Comparison of ENCODE assay signal across 17 cellular contexts in the genomic region with DNA sequence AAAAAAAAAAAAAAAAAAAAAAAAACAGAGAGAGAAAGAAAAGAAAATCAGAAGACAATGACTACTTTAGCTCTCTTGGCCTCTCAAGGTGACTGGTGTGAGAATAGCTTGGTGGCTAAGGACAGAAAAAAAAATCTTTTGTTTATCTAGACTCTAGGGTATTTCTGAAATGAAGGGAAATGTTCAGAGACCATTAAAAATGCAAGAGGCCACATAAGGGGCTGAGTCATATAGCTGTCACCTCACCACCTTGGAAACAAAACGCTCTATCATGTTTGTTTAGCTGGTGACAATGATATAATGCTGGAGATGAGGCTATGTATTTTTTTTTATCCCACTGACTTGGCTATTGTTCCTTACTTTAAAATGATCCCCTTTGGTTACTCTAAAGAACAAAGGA.
DNase-seq lines count a peak whose midpoint lies in the region; ATAC-seq and TF ChIP-seq lines count a peak whose summit lies in the region.
"Had no signal": no experiment of that assay in that cellular context is flagged by ENCODE, and none has a peak within 500 bp of the region (broad histone marks: within the 10 kb centered on the region; RNA-seq: fewer than 3 reads in every experiment).

No MANE protein-coding gene starts in this region.

- ATAC-seq in HG03565 (IDR thresholded peaks at IDR 0.05; ENCODE audit: unreplicated experiment) (peak; percentile 49), HG03108 (IDR thresholded peaks at IDR 0.05; ENCODE audit: unreplicated experiment) (no peak)
- ATAC-seq: GM23338, right lobe of liver had no signal

- no peaks in the 10 kb centered on the region for H3K36me3 ChIP-seq in kidney epithelial cell (ENCODE audit: control insufficient read depth, insufficient read depth, low read length)
- H3K36me3 ChIP-seq: right lobe of liver had no signal

- H3K4me3 ChIP-seq in GM12865 (ENCODE audit: low read depth, low read length), result no peak overlapping the region
- H3K4me3 ChIP-seq in kidney epithelial cell (ENCODE audit: low read depth, low read length), result no peak overlapping the region
- no peak overlapping the region for H3K4me3 ChIP-seq in coronary artery
- H3K4me3 ChIP-seq: GM23338, right lobe of liver had no signal

- in situ Hi-C loops in G401 (cut with HindIII; ENCODE audit: low sequenced_read_pairs), result no loop called here

- peak; percentile 36 for DNase-seq in GM12865 (ENCODE audit: low read depth)
- DNase-seq in OCI-M1 (lab: John Stamatoyannopoulos, UW), result peak; percentile 20
- peak; percentile 25 for DNase-seq in kidney epithelial cell (ENCODE audit: low read depth)
- no peak for DNase-seq in G401 (ENCODE audit: low spot score)
- no peak for DNase-seq in anterior cingulate cortex (lab: John Stamatoyannopoulos, UW)
- DNase-seq in coronary artery (ENCODE audit: low spot score), result no peak
- DNase-seq: activated CD8-positive, alpha-beta memory T cell treated with anti-CD3 and anti-CD28 coated beads, Interleukin-2, amount 50 U/mL, for 48 hours; activated naive CD8-positive, alpha-beta T cell treated with anti-CD3 and anti-CD28 coated beads, Interleukin-2, amount 10 ng/mL, durations not matched to agents 7 days and 5 days; CD4-positive, alpha-beta T cell; dermis blood vessel endothelial cell; naive B cell; right lobe of liver; SIG-M5 had no signal

- no peak overlapping the region for H3K27ac ChIP-seq in coronary artery
- H3K27ac ChIP-seq: right lobe of liver, VCaP had no signal

- no peaks in the 10 kb centered on the region for H3K27me3 ChIP-seq in kidney epithelial cell (ENCODE audit: control insufficient read depth, insufficient read depth, low read length)
- H3K27me3 ChIP-seq: right lobe of liver had no signal

- TF ChIP-seq CTCF in GM12865 (IDR thresholded peaks at IDR 0.05; ENCODE audit: insufficient read depth, low read depth, low read length, missing control alignments) (no peak), kidney epithelial cell (IDR thresholded peaks at IDR 0.05; ENCODE audit: insufficient read depth, low read length, poor library complexity, severe bottlenecking) (no peak), coronary artery (IDR thresholded peaks at IDR 0.05) (no peak)

Comparison
In these comparisons a context has a peak if more than half of its experiments do, and no peak if none do; other contexts are left out.
1. DNase-seq: peak in GM12865 (single experiment), OCI-M1 (single experiment) and kidney epithelial cell (single experiment); none in G401 (single experiment), anterior cingulate cortex (0 of 58) and coronary artery (single experiment).